Comparison of ENCODE assay signal across 8 cellular contexts in genomic region chr20:5002077-5002413, GRCh38. TPM values are rescaled to one million over a fixed set of nuclear protein-coding genes. Genes with fewer than 3 reads are reported as not detected.
DNase-seq lines count a peak whose midpoint lies in the region; ATAC-seq, FAIRE-seq and TF ChIP-seq lines count a peak whose summit lies in the region.

No MANE protein-coding gene starts in this region.

- no peaks in the 10 kb centered on the region for H3K9me3 ChIP-seq in muscle layer of colon (ENCODE audit: low read length)

- no peaks in the 10 kb centered on the region for H3K27me3 ChIP-seq in muscle layer of colon (ENCODE audit: control insufficient read depth in 1 of 2, insufficient read depth in 2 of 2, low read length in 2 of 2)

- FAIRE-seq in RCC 7860 (lab: Jason Lieb, UNC): no peak

- no peaks in the 10 kb centered on the region for H3K36me3 ChIP-seq in muscle layer of colon (ENCODE audit: insufficient read depth, low read length)

- H3K27ac ChIP-seq in muscle layer of colon (ENCODE audit: low read depth, low read length): no peak overlapping the region

- H3K4me1 ChIP-seq in muscle layer of colon (ENCODE audit: insufficient read depth, low read length): peaks cover 12% of the 10 kb centered on the region

- no peak for ATAC-seq in HG03025 (IDR thresholded peaks at IDR 0.05; ENCODE audit: low FRiP score, unreplicated experiment)

- no peak overlapping the region for H3K9ac ChIP-seq in muscle layer of colon (ENCODE audit: low read length)

- peak overlapping the region; percentile 71; the same call in 1 of the 2 replicates for H3K4me3 ChIP-seq in AG09309 (ENCODE audit: control insufficient read depth, low read depth, low read length)
- H3K4me3 ChIP-seq in Jurkat, Clone E6-1 (ENCODE audit: low read length): peak overlapping the region; percentile 64
- H3K4me3 ChIP-seq in cardiac fibroblast (replicated peaks in 1 of 2; ENCODE audit: low read depth in 2 of 2, low read length in 2 of 2): peak overlapping the region; percentile 68 to 73
- peak overlapping the region; percentile 77 to 84 for H3K4me3 ChIP-seq in muscle layer of colon (ENCODE audit: low read depth in 1 of 2, low read length in 2 of 2)

- DNase-seq in AG09309 (ENCODE audit: low read depth): no peak
- DNase-seq in Jurkat, Clone E6-1 (ENCODE audit: low read depth, low spot score): no peak
- DNase-seq in cardiac fibroblast (ENCODE audit: low read depth in 2 of 2): no peak
- no peak for DNase-seq in RCC 7860 (ENCODE audit: low spot score)
- DNase-seq in hepatic stellate cell (ENCODE audit: low spot score): no peak
- no peak for DNase-seq in EL

- TF ChIP-seq CTCF in AG09309 (IDR thresholded peaks at IDR 0.05; ENCODE audit: control insufficient read depth, insufficient read depth, low read depth, low read length, missing control alignments) (no peak), cardiac fibroblast (IDR thresholded peaks at IDR 0.05; ENCODE audit: low read depth, low read length) (no peak)

RNA-seq across cellular contexts. Expression of gene SLC23A2, which starts 0.7 kb away (rescaled TPM):
- 9.2 TPM for polyA plus RNA-seq in Jurkat, Clone E6-1 (2012; ENCODE audit: insufficient read depth, insufficient read length)
